In the genomic region with DNA sequence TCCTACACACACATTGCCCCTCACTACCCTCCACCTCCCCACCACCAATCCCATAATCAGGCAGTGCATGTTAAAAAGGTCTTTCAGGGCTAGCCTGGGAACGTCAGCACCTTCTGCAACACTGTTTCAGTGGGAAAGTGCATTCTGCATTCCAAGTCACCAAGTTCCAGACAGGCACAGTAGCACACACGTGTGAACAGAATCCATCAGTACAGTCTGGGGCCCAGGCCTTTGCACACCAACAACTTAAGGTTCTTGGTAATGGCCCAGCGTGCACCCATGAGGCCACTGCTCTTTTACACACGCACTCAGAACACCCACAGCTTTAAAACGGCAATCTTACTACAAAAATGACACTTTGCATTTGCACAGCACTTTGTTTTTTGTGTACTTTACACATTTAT, we compare ENCODE assay signal across 8 cellular contexts. TPM values are rescaled to one million over a fixed set of nuclear protein-coding genes. Genes with fewer than 3 reads are reported as not detected.
DNase-seq lines count a peak whose midpoint lies in the region; ATAC-seq, FAIRE-seq and TF ChIP-seq lines count a peak whose summit lies in the region.

No MANE protein-coding gene starts in this region.

- no peak for TF ChIP-seq RAD21 in K562 (CRISPR knock-in tag; conservative IDR thresholded peaks at IDR 0.05 in 1 of 2, IDR thresholded peaks at IDR 0.05 in 1 of 2)

- 28 to 48% (median 39%) methylated on average over 5 of the region's 5 CpGs for WGBS in heart left ventricle, 4 donors
- WGBS in K562 (ENCODE audit: insufficient coverage, low coverage, missing lambda C conversion rate) = 13% methylated on average over 5 of the region's 5 CpGs
- 41 to 76% methylated on average over 5 of the region's 5 CpGs for WGBS in lung, 2 donors

- intact Hi-C loops in heart left ventricle (cut with DNase I) = loop anchor here in 6 of 10 donors (5.0 kb wide), 2 partner anchors 34 to 46 kb away; no protein-coding TSS in a partner anchor
- intact Hi-C loops in left ventricle myocardium superior (cut with micrococcal nuclease) = no loop called here
- intact Hi-C loops in K562 (cut with micrococcal nuclease) = loop anchor here (2.0 kb wide), 1 partner anchor 82 kb away; a partner anchor contains a TSS
- intact Hi-C loops in vagina (cut with DNase I) = no loop called here

- peaks cover 42% of the 10 kb centered on the region for H4K20me1 ChIP-seq in K562 (replicated peaks; ENCODE audit: control insufficient read depth, insufficient read depth, low read length)

- peak overlapping the region; percentile 98 for H3K4me2 ChIP-seq in K562 (ENCODE audit: insufficient read depth, low read length)

- H3K27ac ChIP-seq in heart left ventricle = peak overlapping the region; percentile 73 to 99 (median 94)
- peak overlapping the region; percentile 92 for H3K27ac ChIP-seq in K562 (ENCODE audit: extremely low read depth, low read depth, low read length)
- H3K27ac ChIP-seq in lung (ENCODE audit: low read depth in 1 of 2, low read length in 1 of 2) = peak overlapping the region; percentile 96 to 100
- peak overlapping the region; percentile 97 for H3K27ac ChIP-seq in vagina
- H3K27ac ChIP-seq in caudate nucleus (ENCODE audit: low read depth, low read length) = no peak overlapping the region

- CTCF ChIA-PET in K562 (lab: Yijun Ruan, JAX; ENCODE audit: low intra/inter-chr PET ratio) = no interaction called here

- BruUV-seq in K562 (replicated peaks; lab: Mats Ljungman, UMichigan) = no TSS peak

- TF ChIP-seq POLR2A in heart left ventricle (IDR thresholded peaks at IDR 0.05) (no peak), K562 (conservative IDR thresholded peaks at IDR 0.05) (no peak), vagina (IDR thresholded peaks at IDR 0.05) (no peak)

- peaks cover 8 to 58% (median 46%) of the 10 kb centered on the region in 12 donors for H3K4me1 ChIP-seq in heart left ventricle
- peaks cover 36 to 46% of the 10 kb centered on the region in 2 experiments for H3K4me1 ChIP-seq in K562 (replicated peaks in 1 of 2; ENCODE audit: control insufficient read depth in 2 of 2, insufficient read depth in 2 of 2, low read length in 2 of 2)
- peaks cover 18 to 24% of the 10 kb centered on the region in 2 donors for H3K4me1 ChIP-seq in lung (ENCODE audit: control insufficient read depth in 2 of 2, insufficient read depth in 2 of 2, low read length in 2 of 2)
- H3K4me1 ChIP-seq in vagina = peaks cover 66% of the 10 kb centered on the region

- POLR2A ChIA-PET in K562 (lab: Yijun Ruan, JAX) = interaction anchor here (0.6 to 5.6 kb wide), 9 partner anchors 9 to 1126 kb away, joined by 3 to 38 read pairs (median 3); no protein-coding TSS in a partner anchor

- H3K4me3 ChIP-seq in heart left ventricle (peak overlapping the region; percentile 66 to 90 (median 75)), K562 (peak overlapping the region; percentile 95), lung (peak overlapping the region; percentile 85), vagina (peak overlapping the region; percentile 98 to 99)

- peak overlapping the region; percentile 80 to 92; a peak in 3 of 4 replicates for H3K9ac ChIP-seq in K562 (ENCODE audit: insufficient read depth in 1 of 2, low read depth in 2 of 2, low read length in 2 of 2)

- no peak overlapping the region for H2AFZ ChIP-seq in K562 (ENCODE audit: low read depth, low read length)

- no peak for DNase-seq in heart left ventricle
- no peak for DNase-seq in left ventricle myocardium superior
- DNase-seq in K562 (ENCODE audit: extremely low read depth in 1 of 4, low spot score in 3 of 4) = no peak
- no peak for DNase-seq in lung (ENCODE audit: low spot score)
- no peak for DNase-seq in vagina (ENCODE audit: extremely low spot score in 2 of 2)
- DNase-seq in DMS79 treated with DMSO at 0.1 percent for 48 hours (lab: John Stamatoyannopoulos, UW) = no peak
- DNase-seq in left lobe of liver (ENCODE audit: low spot score) = no peak
- no peak for DNase-seq in caudate nucleus (lab: John Stamatoyannopoulos, UW)

- H3K79me2 ChIP-seq in K562 (ENCODE audit: control insufficient read depth, insufficient read depth, low read length) = peaks cover 62% of the 10 kb centered on the region

- no peak for FAIRE-seq in K562 (lab: Jason Lieb, UNC)

- TF ChIP-seq CTCF in heart left ventricle (IDR thresholded peaks at IDR 0.05) (no peak), K562 (IDR thresholded peaks at IDR 0.05 in 2 of 3, conservative IDR thresholded peaks at IDR 0.05 in 1 of 3; ENCODE audit: insufficient read depth in 2 of 3, low read depth in 1 of 3, low read length in 3 of 3) (no peak), lung (IDR thresholded peaks at IDR 0.05; ENCODE audit: control extremely low read depth, extremely low read depth) (no peak), vagina (IDR thresholded peaks at IDR 0.05) (no peak)

- in situ Hi-C loops in K562 (cut with MboI) = no loop called here

- peaks cover 6% of the 10 kb centered on the region for H3K9me1 ChIP-seq in K562 (ENCODE audit: control insufficient read depth, insufficient read depth, low read length)

- TF ChIP-seq EP300 in K562 (IDR thresholded peaks at IDR 0.05; ENCODE audit: low read length) = no peak

- H3K36me3 ChIP-seq in heart left ventricle (peaks cover 0 to 36% (median 6%) of the 10 kb centered on the region in 9 donors), K562 (ENCODE audit: control insufficient read depth, insufficient read depth, low read length) (peaks cover 49% of the 10 kb centered on the region; the same call in 2 of the 3 replicates), lung (ENCODE audit: control insufficient read depth in 2 of 2, insufficient read depth in 2 of 2, low read length in 2 of 2) (peaks cover 4 to 7% of the 10 kb centered on the region in 2 donors), vagina (peaks cover 0 to 6% of the 10 kb centered on the region in 2 donors)

- ATAC-seq in heart left ventricle (no peak), left ventricle myocardium superior (no peak), K562 (no peak), lung (ENCODE audit: insufficient read depth, low FRiP score) (no peak), left lobe of liver (no peak)

- no peaks in the 10 kb centered on the region for H3K9me3 ChIP-seq in heart left ventricle
- H3K9me3 ChIP-seq in K562 (replicated peaks; ENCODE audit: control insufficient read depth, insufficient read depth, low read depth, low read length) = no peaks in the 10 kb centered on the region
- H3K9me3 ChIP-seq in lung (ENCODE audit: control insufficient read depth in 2 of 2, insufficient read depth in 1 of 2, low read length in 1 of 2) = no peaks in the 10 kb centered on the region
- no peaks in the 10 kb centered on the region for H3K9me3 ChIP-seq in vagina

- no peaks in the 10 kb centered on the region for H3K27me3 ChIP-seq in heart left ventricle
- H3K27me3 ChIP-seq in K562 (ENCODE audit: control insufficient read depth in 2 of 2, insufficient read depth in 2 of 2, low read length in 2 of 2) = no peaks in the 10 kb centered on the region
- no peaks in the 10 kb centered on the region for H3K27me3 ChIP-seq in lung (ENCODE audit: control insufficient read depth, insufficient read depth)
- no peaks in the 10 kb centered on the region for H3K27me3 ChIP-seq in vagina

TF ChIP-seq in K562, 482 proteins besides CTCF, POLR2A, EP300 and RAD21 (continues in another document):
- TF ChIP-seq ZNF79 (CRISPR knock-in tag; IDR thresholded peaks at IDR 0.05; ENCODE audit: low read depth) = no peak
- peak; percentile 72; the same call in 1 of the 2 replicates for TF ChIP-seq ZC3H4 (CRISPR knock-in tag; IDR thresholded peaks at IDR 0.05; ENCODE audit: borderline replicate concordance)
- TF ChIP-seq POU5F1 (IDR thresholded peaks at IDR 0.05; ENCODE audit: borderline replicate concordance, low read depth, low read length, partially characterized antibody) = no peak
- TF ChIP-seq MED1 (CRISPR knock-in tag; IDR thresholded peaks at IDR 0.05; ENCODE audit: borderline replicate concordance) = 0 out of 2 replicates have a peak, but pooled peaks have one; percentile 35

RNA-seq across cellular contexts. Expression of a gene that starts 1.2 kb away (rescaled TPM):
- total RNA-seq in heart left ventricle (100 to 1,000 TPM; 106 to 523 (median 207) TPM), left ventricle myocardium superior (162 TPM), K562 (2014; rRNA removed) (348 and 357 TPM in 2 replicates), K562 (2014; rRNA removed; fragmentation: Illumina TruSeq; extraction: Trizol) (452 and 478 TPM in 2 replicates), K562 (2015; rRNA removed; fragmentation: Illumina TruSeq; extraction: Trizol) (361 and 377 TPM in 2 replicates), K562 (2021) (298 and 301 TPM in 2 replicates), lung (1,000 to 10,000 TPM in 1 of 2 donors, 100 to 1,000 TPM in 1; 851 to 1,294 TPM), vagina (1,230 TPM), left lobe of liver (61.3 TPM)
- polyA plus RNA-seq in heart left ventricle (100 to 1,000 TPM; 135 to 547 TPM), K562 (2011; rRNA removed) (505 and 549 TPM in 2 replicates), K562 (2014; fragmentation: Illumina TruSeq; extraction: Trizol) (545 and 579 TPM in 2 replicates), K562 (2014; fragmentation: Nextera tagmentation; extraction: Ambion mirVana) (1,000 to 10,000 TPM in 1 of 2 experiments, 100 to 1,000 TPM in 1; 826 to 1,102 TPM), K562 (2014; rRNA removed) (451 and 471 TPM in 2 replicates), lung (1,000 to 10,000 TPM; 1,147 to 1,195 TPM)
- total RNA-seq in K562 (2011; cell fraction: chromatin; rRNA removed; ENCODE audit: low replicate concordance) = 164 and 212 TPM in 2 replicates
- 137 and 142 TPM in 2 replicates for total RNA-seq in K562 (2011; cell fraction: nucleolus; rRNA removed)
- 205 and 289 TPM in 2 replicates for total RNA-seq in K562 (2011; cell fraction: nucleoplasm; rRNA removed)
- polyA plus RNA-seq in K562 (2011; cell fraction: cytosol; rRNA removed) = 382 and 535 TPM in 2 replicates
- polyA plus RNA-seq in K562 (2011; cell fraction: nucleus; rRNA removed) = 156 and 264 TPM in 2 replicates
- 225 and 402 TPM in 2 replicates for polyA plus RNA-seq in K562 (2012)
- 663 and 682 TPM in 2 replicates for polyA minus RNA-seq in K562 (2011; rRNA and poly(A)+ RNA removed)
- 189 and 192 TPM in 2 replicates for polyA minus RNA-seq in K562 (2011; cell fraction: cytosol; rRNA and poly(A)+ RNA removed)
- 71.9 and 132 TPM in 2 replicates for polyA minus RNA-seq in K562 (2011; cell fraction: nucleus; rRNA and poly(A)+ RNA removed)

Comparison
In these comparisons a context has a peak if more than half of its experiments do, and no peak if none do; other contexts are left out.
1. intact Hi-C loops: an anchor here in heart left ventricle (5.0 kb wide) and K562 (2.0 kb wide); none called in left ventricle myocardium superior and vagina.